ENCODE assay signal across 8 cellular contexts in genomic region chr5:32489791-32490581, GRCh38. TPM values are rescaled to one million over a fixed set of nuclear protein-coding genes. Genes with fewer than 3 reads are reported as not detected.
DNase-seq lines count a peak whose midpoint lies in the region; ATAC-seq and TF ChIP-seq lines count a peak whose summit lies in the region.

No MANE protein-coding gene starts in this region.

- H3K4me1 Mint-ChIP-seq in CD8-positive, alpha-beta T cell (ENCODE audit: low read depth): no peaks in the 10 kb centered on the region

- H3K4me1 ChIP-seq in CD8-positive, alpha-beta T cell (ENCODE audit: insufficient read depth, low read length): no peaks in the 10 kb centered on the region

- H3K4me3 ChIP-seq in CD8-positive, alpha-beta T cell (ENCODE audit: low read depth, low read length): no peak overlapping the region

- DNase-seq in CD8-positive, alpha-beta T cell: peak; percentile 41 to 80 (median 59)
- DNase-seq in NCI-H446 (lab: John Stamatoyannopoulos, UW) (peak; percentile 98 to 99), cerebellum (ENCODE audit: low spot score) (peak; percentile 38), left lobe of liver (ENCODE audit: low spot score) (peak; percentile 72)
- peak; percentile 62 for DNase-seq in activated CD4-positive, alpha-beta T cell treated with anti-CD3 and anti-CD28 coated beads for 24 hours (ENCODE audit: low read depth in 2 of 2)
- DNase-seq in stimulated activated CD4-positive, alpha-beta T cell treated with anti-CD3 and anti-CD28 coated beads, Interleukin-4, amount 100 ng/mL, for 1 hour: peak; percentile 70

- POLR2A ChIA-PET in CD8-positive, alpha-beta T cell (lab: Charles Lee): interaction anchor here (0.6 to 1.9 kb wide), 3 partner anchors 97 to 118 kb away, joined by 3 to 5 read pairs (median 3); no protein-coding TSS in a partner anchor

- no peaks in the 10 kb centered on the region for H3K27me3 Mint-ChIP-seq in CD8-positive, alpha-beta T cell (ENCODE audit: low read depth)

- no peaks in the 10 kb centered on the region for H3K36me3 Mint-ChIP-seq in CD8-positive, alpha-beta T cell

- H3K27ac ChIP-seq in CD8-positive, alpha-beta T cell (ENCODE audit: low read depth, low read length): no peak overlapping the region

- H3K9me3 ChIP-seq in CD8-positive, alpha-beta T cell (ENCODE audit: low read length): no peaks in the 10 kb centered on the region

- intact Hi-C loops in CD8-positive, alpha-beta T cell (cut with DNase I, micrococcal nuclease): loop anchor here (1.0 kb wide), 2 partner anchors 100 to 123 kb away; no protein-coding TSS in a partner anchor

- CTCF ChIA-PET in CD8-positive, alpha-beta T cell (lab: Charles Lee): interaction anchor here (0.5 to 9.1 kb wide), 39 partner anchors 9 to 260 kb away, joined by 3 to 193 read pairs (median 5); partner anchors contain the start of genes SUB1 and ZFR

- no peak for ATAC-seq in CD8-positive, alpha-beta T cell
- ATAC-seq in HG02759 (IDR thresholded peaks at IDR 0.05; ENCODE audit: unreplicated experiment): peak; percentile 65
- ATAC-seq in left lobe of liver: peak; percentile 95
- ATAC-seq in GM19397 (IDR thresholded peaks at IDR 0.05; ENCODE audit: unreplicated experiment): no peak

- H3K27ac Mint-ChIP-seq in CD8-positive, alpha-beta T cell: no peak overlapping the region

- peak; percentile 71 for TF ChIP-seq CTCF in CD8-positive, alpha-beta T cell (IDR thresholded peaks at IDR 0.05)

- no peak overlapping the region for H3K4me3 Mint-ChIP-seq in CD8-positive, alpha-beta T cell

- no peaks in the 10 kb centered on the region for H3K27me3 ChIP-seq in CD8-positive, alpha-beta T cell (ENCODE audit: insufficient read depth, low read length)

- no peaks in the 10 kb centered on the region for H3K36me3 ChIP-seq in CD8-positive, alpha-beta T cell (ENCODE audit: insufficient read depth, low read length)

- no peaks in the 10 kb centered on the region for H3K9me3 Mint-ChIP-seq in CD8-positive, alpha-beta T cell

RNA-seq across cellular contexts. Expression of gene ZFR, which starts 45.4 kb away (rescaled TPM):
- 10 to 100 TPM; 54.0 to 62.9 TPM for total RNA-seq in CD8-positive, alpha-beta T cell
- total RNA-seq in cerebellum: 112 TPM
- total RNA-seq in left lobe of liver: 18.2 TPM

Comparison
In these comparisons a context has a peak if more than half of its experiments do, and no peak if none do; other contexts are left out.
1. ATAC-seq: peak in HG02759 (single experiment) and left lobe of liver (single experiment); none in CD8-positive, alpha-beta T cell (single experiment) and GM19397 (single experiment).
2. DNase-seq: peak in every context shown above with its lines; median percentile 98 in NCI-H446; 72 in left lobe of liver; 70 in stimulated activated CD4-positive, alpha-beta T cell treated with anti-CD3 and anti-CD28 coated beads, Interleukin-4, amount 100 ng/mL, for 1 hour; 62 in activated CD4-positive, alpha-beta T cell treated with anti-CD3 and anti-CD28 coated beads for 24 hours; 59 in CD8-positive, alpha-beta T cell; 38 in cerebellum.